Comparison of ENCODE assay signal across 1 cellular context in the genomic region with DNA sequence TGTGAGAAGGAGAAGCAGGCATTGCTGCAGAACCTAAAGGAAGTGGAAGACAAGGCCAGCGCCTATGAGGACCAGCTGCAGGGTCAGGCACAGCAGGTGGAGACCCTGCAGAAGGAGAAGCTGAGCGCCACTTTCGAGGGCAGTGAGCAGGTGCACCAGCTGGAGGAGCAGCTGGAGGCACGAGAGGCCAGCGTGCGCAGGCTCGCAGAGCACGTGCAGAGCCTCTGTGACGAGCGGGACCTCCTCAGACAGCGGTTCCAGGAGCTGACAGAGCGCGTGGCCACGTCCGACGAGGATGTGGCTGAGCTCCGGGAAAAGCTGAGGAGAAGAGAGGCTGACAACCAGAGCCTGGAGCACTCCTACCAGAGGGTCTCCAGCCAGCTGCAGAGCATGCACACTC.
TF ChIP-seq lines count a peak whose summit lies in the region.

No MANE protein-coding gene starts in this region.

TF ChIP-seq in GM23338, 12 proteins besides CTCF, POLR2A, EP300 and RAD21 (continued from another document):
- TF ChIP-seq, protein P1, sequence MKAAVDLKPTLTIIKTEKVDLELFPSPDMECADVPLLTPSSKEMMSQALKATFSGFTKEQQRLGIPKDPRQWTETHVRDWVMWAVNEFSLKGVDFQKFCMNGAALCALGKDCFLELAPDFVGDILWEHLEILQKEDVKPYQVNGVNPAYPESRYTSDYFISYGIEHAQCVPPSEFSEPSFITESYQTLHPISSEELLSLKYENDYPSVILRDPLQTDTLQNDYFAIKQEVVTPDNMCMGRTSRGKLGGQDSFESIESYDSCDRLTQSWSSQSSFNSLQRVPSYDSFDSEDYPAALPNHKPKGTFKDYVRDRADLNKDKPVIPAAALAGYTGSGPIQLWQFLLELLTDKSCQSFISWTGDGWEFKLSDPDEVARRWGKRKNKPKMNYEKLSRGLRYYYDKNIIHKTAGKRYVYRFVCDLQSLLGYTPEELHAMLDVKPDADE (IDR thresholded peaks at IDR 0.05) = no peak
- TF ChIP-seq JUNB (IDR thresholded peaks at IDR 0.05; ENCODE audit: unreplicated experiment) (no peak), EZH2 (IDR thresholded peaks at IDR 0.05; ENCODE audit: low read depth, unreplicated experiment) (no peak), ZNF114 (CRISPR knock-in tag; IDR thresholded peaks at IDR 0.05) (no peak), ZNF331 (CRISPR knock-in tag; IDR thresholded peaks at IDR 0.05; ENCODE audit: low read depth) (no peak), CREB1 (CRISPR knock-in tag; IDR thresholded peaks at IDR 0.05; ENCODE audit: low read depth) (no peak)
- TF ChIP-seq, protein P2, sequence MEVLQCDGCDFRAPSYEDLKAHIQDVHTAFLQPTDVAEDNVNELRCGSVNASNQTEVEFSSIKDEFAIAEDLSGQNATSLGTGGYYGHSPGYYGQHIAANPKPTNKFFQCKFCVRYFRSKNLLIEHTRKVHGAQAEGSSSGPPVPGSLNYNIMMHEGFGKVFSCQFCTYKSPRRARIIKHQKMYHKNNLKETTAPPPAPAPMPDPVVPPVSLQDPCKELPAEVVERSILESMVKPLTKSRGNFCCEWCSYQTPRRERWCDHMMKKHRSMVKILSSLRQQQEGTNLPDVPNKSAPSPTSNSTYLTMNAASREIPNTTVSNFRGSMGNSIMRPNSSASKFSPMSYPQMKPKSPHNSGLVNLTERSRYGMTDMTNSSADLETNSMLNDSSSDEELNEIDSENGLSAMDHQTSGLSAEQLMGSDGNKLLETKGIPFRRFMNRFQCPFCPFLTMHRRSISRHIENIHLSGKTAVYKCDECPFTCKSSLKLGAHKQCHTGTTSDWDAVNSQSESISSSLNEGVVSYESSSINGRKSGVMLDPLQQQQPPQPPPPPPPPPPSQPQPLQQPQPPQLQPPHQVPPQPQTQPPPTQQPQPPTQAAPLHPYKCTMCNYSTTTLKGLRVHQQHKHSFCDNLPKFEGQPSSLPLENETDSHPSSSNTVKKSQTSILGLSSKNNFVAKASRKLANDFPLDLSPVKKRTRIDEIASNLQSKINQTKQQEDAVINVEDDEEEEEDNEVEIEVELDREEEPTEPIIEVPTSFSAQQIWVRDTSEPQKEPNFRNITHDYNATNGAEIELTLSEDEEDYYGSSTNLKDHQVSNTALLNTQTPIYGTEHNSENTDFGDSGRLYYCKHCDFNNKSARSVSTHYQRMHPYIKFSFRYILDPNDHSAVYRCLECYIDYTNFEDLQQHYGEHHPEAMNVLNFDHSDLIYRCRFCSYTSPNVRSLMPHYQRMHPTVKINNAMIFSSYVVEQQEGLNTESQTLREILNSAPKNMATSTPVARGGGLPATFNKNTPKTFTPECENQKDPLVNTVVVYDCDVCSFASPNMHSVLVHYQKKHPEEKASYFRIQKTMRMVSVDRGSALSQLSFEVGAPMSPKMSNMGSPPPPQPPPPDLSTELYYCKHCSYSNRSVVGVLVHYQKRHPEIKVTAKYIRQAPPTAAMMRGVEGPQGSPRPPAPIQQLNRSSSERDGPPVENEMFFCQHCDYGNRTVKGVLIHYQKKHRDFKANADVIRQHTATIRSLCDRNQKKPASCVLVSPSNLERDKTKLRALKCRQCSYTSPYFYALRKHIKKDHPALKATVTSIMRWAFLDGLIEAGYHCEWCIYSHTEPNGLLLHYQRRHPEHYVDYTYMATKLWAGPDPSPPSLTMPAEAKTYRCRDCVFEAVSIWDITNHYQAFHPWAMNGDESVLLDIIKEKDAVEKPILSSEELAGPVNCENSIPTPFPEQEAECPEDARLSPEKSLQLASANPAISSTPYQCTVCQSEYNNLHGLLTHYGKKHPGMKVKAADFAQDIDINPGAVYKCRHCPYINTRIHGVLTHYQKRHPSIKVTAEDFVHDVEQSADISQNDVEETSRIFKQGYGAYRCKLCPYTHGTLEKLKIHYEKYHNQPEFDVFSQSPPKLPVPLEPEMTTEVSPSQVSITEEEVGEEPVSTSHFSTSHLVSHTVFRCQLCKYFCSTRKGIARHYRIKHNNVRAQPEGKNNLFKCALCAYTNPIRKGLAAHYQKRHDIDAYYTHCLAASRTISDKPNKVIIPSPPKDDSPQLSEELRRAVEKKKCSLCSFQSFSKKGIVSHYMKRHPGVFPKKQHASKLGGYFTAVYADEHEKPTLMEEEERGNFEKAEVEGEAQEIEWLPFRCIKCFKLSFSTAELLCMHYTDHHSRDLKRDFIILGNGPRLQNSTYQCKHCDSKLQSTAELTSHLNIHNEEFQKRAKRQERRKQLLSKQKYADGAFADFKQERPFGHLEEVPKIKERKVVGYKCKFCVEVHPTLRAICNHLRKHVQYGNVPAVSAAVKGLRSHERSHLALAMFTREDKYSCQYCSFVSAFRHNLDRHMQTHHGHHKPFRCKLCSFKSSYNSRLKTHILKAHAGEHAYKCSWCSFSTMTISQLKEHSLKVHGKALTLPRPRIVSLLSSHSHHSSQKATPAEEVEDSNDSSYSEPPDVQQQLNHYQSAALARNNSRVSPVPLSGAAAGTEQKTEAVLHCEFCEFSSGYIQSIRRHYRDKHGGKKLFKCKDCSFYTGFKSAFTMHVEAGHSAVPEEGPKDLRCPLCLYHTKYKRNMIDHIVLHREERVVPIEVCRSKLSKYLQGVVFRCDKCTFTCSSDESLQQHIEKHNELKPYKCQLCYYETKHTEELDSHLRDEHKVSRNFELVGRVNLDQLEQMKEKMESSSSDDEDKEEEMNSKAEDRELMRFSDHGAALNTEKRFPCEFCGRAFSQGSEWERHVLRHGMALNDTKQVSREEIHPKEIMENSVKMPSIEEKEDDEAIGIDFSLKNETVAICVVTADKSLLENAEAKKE (CRISPR knock-in tag; IDR thresholded peaks at IDR 0.05) = no peak
